In genomic region chr3:168250415-168250861, GRCh38 we compare ENCODE assay signal across 8 cellular contexts.
DNase-seq lines count a peak whose midpoint lies in the region; ATAC-seq, FAIRE-seq and TF ChIP-seq lines count a peak whose summit lies in the region.

No MANE protein-coding gene starts in this region.

- no peaks in the 10 kb centered on the region for H4K20me1 ChIP-seq in H1 (replicated peaks in 1 of 2; ENCODE audit: control insufficient read depth in 1 of 2, insufficient read depth in 2 of 2, low read length in 2 of 2)

- H2AFZ ChIP-seq in H1 (ENCODE audit: low read length) (peak overlapping the region; percentile 21), neuronal stem cell (ENCODE audit: low read length) (peak overlapping the region; percentile 89)

- no peak overlapping the region for H3K56ac ChIP-seq in H1 (replicated peaks; ENCODE audit: insufficient read length, low read depth, low read length)

- H3K14ac ChIP-seq in H1 (ENCODE audit: insufficient read length) (no peak overlapping the region), neuronal stem cell (ENCODE audit: low read length) (no peak overlapping the region)

- H3K27ac ChIP-seq in H1 (ENCODE audit: low read depth, low read length) (no peak overlapping the region), neuronal stem cell (replicated peaks; ENCODE audit: low read length) (no peak overlapping the region), prostate gland (no peak overlapping the region)

- DNase-seq in EL (peak; percentile 1), NCI-H1105 (lab: John Stamatoyannopoulos, UW) (peak; percentile 16), H1 (ENCODE audit: low read depth in 1 of 2, low spot score in 2 of 2) (no peak), neuronal stem cell (ENCODE audit: low spot score) (peak; percentile 26), UCSD-AML1 (lab: John Stamatoyannopoulos, UW; ENCODE audit: unreplicated experiment) (no peak), putamen (ENCODE audit: low spot score) (no peak), prostate gland (ENCODE audit: low spot score) (no peak)

- H2BK15ac ChIP-seq in H1 (ENCODE audit: low read length), result no peak overlapping the region
- H2BK15ac ChIP-seq in neuronal stem cell (ENCODE audit: low read length), result no peak overlapping the region

- CTCF ChIA-PET in H1 (lab: Charles Lee; ENCODE audit: partially characterized antibody), result interaction anchor here (0.6 to 2.0 kb wide), 12 partner anchors 8 to 325 kb away, joined by 3 to 7 read pairs (median 4); no protein-coding TSS in a partner anchor

- H3K36me3 ChIP-seq in H1 (ENCODE audit: control insufficient read depth in 2 of 4, insufficient read depth in 4 of 4, low read length in 3 of 4), result peaks cover 0 to 8% (median 0%) of the 10 kb centered on the region in 4 experiments; a peak in 1 of 8 replicates
- H3K36me3 ChIP-seq in neuronal stem cell (replicated peaks in 1 of 2; ENCODE audit: control insufficient read depth in 2 of 2, insufficient read depth in 2 of 2, low read length in 2 of 2), result peaks cover 0 to 34% of the 10 kb centered on the region in 2 donors
- no peaks in the 10 kb centered on the region for H3K36me3 ChIP-seq in prostate gland

- H2BK12ac ChIP-seq in H1 (ENCODE audit: low read depth, low read length) (no peak overlapping the region), neuronal stem cell (ENCODE audit: low read length) (no peak overlapping the region)

- H3K23ac ChIP-seq in H1 (ENCODE audit: insufficient read length) (no peak overlapping the region), neuronal stem cell (ENCODE audit: low read depth, low read length, poor library complexity) (no peak overlapping the region)

- H3K18ac ChIP-seq in H1 (ENCODE audit: extremely low read depth, low read length), result 0 out of 2 replicates have a peak overlapping the region, but pooled peaks have one; percentile 3
- no peak overlapping the region for H3K18ac ChIP-seq in neuronal stem cell (ENCODE audit: low read length)

- no peak overlapping the region for H2BK5ac ChIP-seq in H1 (ENCODE audit: low read depth, low read length)
- H2BK5ac ChIP-seq in neuronal stem cell (ENCODE audit: low read length), result no peak overlapping the region

- H2BK120ac ChIP-seq in H1 (replicated peaks; ENCODE audit: low read depth, low read length) (no peak overlapping the region), neuronal stem cell (ENCODE audit: low read depth, low read length) (no peak overlapping the region)

- TF ChIP-seq CTCF in H1 (IDR thresholded peaks at IDR 0.05; ENCODE audit: control extremely low read depth in 1 of 3, insufficient read depth in 1 of 3, low read depth in 1 of 3, low read length in 3 of 3) (no peak), prostate gland (IDR thresholded peaks at IDR 0.05) (no peak)

- H3K27me3 ChIP-seq in H1 (replicated peaks in 1 of 4; ENCODE audit: control insufficient read depth in 3 of 4, extremely low read depth in 1 of 4, insufficient read depth in 3 of 4, low read length in 3 of 4) (peaks cover 0 to 10% (median 2%) of the 10 kb centered on the region in 4 experiments; a peak in 5 of 7 replicates), neuronal stem cell (ENCODE audit: control insufficient read depth in 3 of 3, insufficient read depth in 3 of 3, low read depth in 1 of 3, low read length in 3 of 3) (no peaks in the 10 kb centered on the region), prostate gland (replicated peaks; ENCODE audit: insufficient read depth) (no peaks in the 10 kb centered on the region)

- intact Hi-C loops in prostate gland (cut with DNase I), result no loop called here

- H3K79me1 ChIP-seq in H1 (ENCODE audit: low read depth, low read length), result no peaks in the 10 kb centered on the region
- no peaks in the 10 kb centered on the region for H3K79me1 ChIP-seq in neuronal stem cell (ENCODE audit: low read depth, low read length)

- POLR2A ChIA-PET in H1 (lab: Charles Lee; ENCODE audit: partially characterized antibody), result interaction anchor here (0.5 to 1.8 kb wide), 4 partner anchors 13 to 446 kb away, joined by 3 to 10 read pairs (median 4); no protein-coding TSS in a partner anchor

- no peak for TF ChIP-seq EP300 in H1 (IDR thresholded peaks at IDR 0.05; ENCODE audit: borderline replicate concordance in 1 of 2, low read depth in 2 of 2, low read length in 2 of 2)

- H3K4me3 ChIP-seq in H1 (ENCODE audit: extremely low read depth in 1 of 4, insufficient read depth in 2 of 4, low read depth in 3 of 4, low read length in 4 of 4) (peak overlapping the region; percentile 47 to 84 (median 79)), neuronal stem cell (ENCODE audit: low read length in 2 of 2) (peak overlapping the region; percentile 87 to 98), prostate gland (peak overlapping the region in 1 of 2 donors; percentile 33)

- no peak overlapping the region for H3K4ac ChIP-seq in H1 (replicated peaks; ENCODE audit: insufficient read length, low read depth, low read length)
- no peak overlapping the region for H3K4ac ChIP-seq in neuronal stem cell (ENCODE audit: low read length)

- H3K9ac ChIP-seq in H1 (replicated peaks in 1 of 4; ENCODE audit: extremely low read depth in 1 of 4, low read depth in 3 of 4, low read length in 3 of 4) (peak overlapping the region in 3 of 4 experiments; percentile 51 to 70 (median 65); a peak in 5 of 7 replicates), neuronal stem cell (ENCODE audit: low read depth, low read length, poor library complexity) (no peak overlapping the region)

- H3K4me1 ChIP-seq in H1 (replicated peaks in 1 of 4; ENCODE audit: control insufficient read depth in 3 of 4, insufficient read depth in 4 of 4, low read length in 3 of 4), result peaks cover 0 to 4% (median 2%) of the 10 kb centered on the region in 4 experiments; a peak in 2 of 7 replicates
- H3K4me1 ChIP-seq in neuronal stem cell (ENCODE audit: control insufficient read depth in 2 of 2, insufficient read depth in 1 of 2, low read depth in 1 of 2, low read length in 2 of 2), result peaks cover 0 to 1% of the 10 kb centered on the region in 2 donors
- H3K4me1 ChIP-seq in prostate gland (replicated peaks), result no peaks in the 10 kb centered on the region

- TF ChIP-seq POLR2A in H1 (IDR thresholded peaks at IDR 0.05; ENCODE audit: control extremely low read depth in 1 of 2, low read depth in 2 of 2, low read length in 2 of 2) (no peak), prostate gland (IDR thresholded peaks at IDR 0.05) (no peak)

- H4K8ac ChIP-seq in H1 (ENCODE audit: extremely low read depth, insufficient read depth, low read length) (no peak overlapping the region), neuronal stem cell (ENCODE audit: low read depth, low read length) (no peak overlapping the region)

- H4K5ac ChIP-seq in H1 (ENCODE audit: insufficient read length, low read depth, low read length), result no peak overlapping the region

- ATAC-seq in GM21423 (IDR thresholded peaks at IDR 0.05; ENCODE audit: unreplicated experiment), result peak; percentile 23

- peak; percentile 19 for FAIRE-seq in H1 (lab: Jason Lieb, UNC)

- H3K23me2 ChIP-seq in H1 (ENCODE audit: low read depth, low read length), result peaks cover 19% of the 10 kb centered on the region; the same call in 1 of the 2 replicates

- peaks cover 0 to 17% of the 10 kb centered on the region in 2 experiments; a peak in 1 of 4 replicates for H3K79me2 ChIP-seq in H1 (ENCODE audit: control insufficient read depth in 1 of 2, insufficient read depth in 2 of 2, low read length in 2 of 2)

- H3K9me3 ChIP-seq in H1 (ENCODE audit: insufficient read depth in 2 of 2, low read depth in 1 of 2, low read length in 1 of 2) (peaks cover 9% of the 10 kb centered on the region in 2 experiments), neuronal stem cell (replicated peaks in 1 of 2; ENCODE audit: control insufficient read depth in 2 of 2, insufficient read depth in 1 of 2, low read depth in 1 of 2, low read length in 2 of 2) (peaks cover 3 to 32% of the 10 kb centered on the region in 2 donors), prostate gland (no peaks in the 10 kb centered on the region)

- H3K4me2 ChIP-seq in H1 (ENCODE audit: insufficient read depth in 1 of 2, low read depth in 2 of 2, low read length in 2 of 2), result peak overlapping the region; percentile 95
- peak overlapping the region; percentile 98 for H3K4me2 ChIP-seq in neuronal stem cell (ENCODE audit: insufficient read depth, low read length, poor library complexity, severe bottlenecking)

- TF ChIP-seq RAD21 in H1 (IDR thresholded peaks at IDR 0.05 in 1 of 2, conservative IDR thresholded peaks at IDR 0.05 in 1 of 2; ENCODE audit: low read depth in 2 of 2, low read length in 2 of 2), result no peak

- H4K91ac ChIP-seq in H1 (replicated peaks; ENCODE audit: insufficient read length, low read length), result no peak overlapping the region
- no peak overlapping the region for H4K91ac ChIP-seq in neuronal stem cell (ENCODE audit: low read depth, low read length, poor library complexity)

- no peak overlapping the region for H2AK5ac ChIP-seq in H1 (ENCODE audit: low read depth, low read length)
- H2AK5ac ChIP-seq in neuronal stem cell (ENCODE audit: low read depth, low read length), result no peak overlapping the region

- no peak overlapping the region for H2BK20ac ChIP-seq in H1 (ENCODE audit: low read length)

- 4% methylated on average over 16 of the region's 16 CpGs; no CpG with 5 or more reads in 1 of the 2 experiments for WGBS in H1 (ENCODE audit: extremely low coverage in 1 of 2, insufficient coverage in 1 of 2, insufficient read length in 1 of 2, insufficient replicate concordance in 2 of 2, low coverage in 1 of 2, low lambda C conversion rate in 2 of 2, missing lambda C conversion rate in 1 of 2), 2 experiments
- no CpG with 5 or more reads among the region's 16 CpGs for WGBS in neuronal stem cell (ENCODE audit: extremely low coverage in 2 of 2, insufficient read length in 2 of 2, insufficient replicate concordance in 1 of 2), 2 donors
- 5% methylated on average over 16 of the region's 16 CpGs for WGBS in prostate gland

TF ChIP-seq in H1, 55 proteins besides CTCF, POLR2A, EP300 and RAD21:
- no peak for TF ChIP-seq BACH1 (IDR thresholded peaks at IDR 0.05; ENCODE audit: low read length)
- no peak for TF ChIP-seq RNF2 (IDR thresholded peaks at IDR 0.05; ENCODE audit: borderline replicate concordance, low read depth, low read length, missing control alignments, poor library complexity, severe bottlenecking)
- no peak for TF ChIP-seq JUN (IDR thresholded peaks at IDR 0.05; ENCODE audit: low read depth, low read length)
- TF ChIP-seq SAP30 (IDR thresholded peaks at IDR 0.05; ENCODE audit: insufficient read depth, insufficient replicate concordance, low read length), result peak; percentile 42
- no peak for TF ChIP-seq TEAD4 (IDR thresholded peaks at IDR 0.05; ENCODE audit: low read depth, low read length)

Comparison
In these comparisons a context has a peak if more than half of its experiments do, and no peak if none do; other contexts are left out.
1. DNase-seq: peak in EL (single experiment), NCI-H1105 (single experiment) and neuronal stem cell (single experiment); none in H1 (0 of 2), UCSD-AML1 (single experiment), putamen (single experiment) and prostate gland (single experiment).